ENCODE assay signal across 9 cellular contexts in the genomic region with DNA sequence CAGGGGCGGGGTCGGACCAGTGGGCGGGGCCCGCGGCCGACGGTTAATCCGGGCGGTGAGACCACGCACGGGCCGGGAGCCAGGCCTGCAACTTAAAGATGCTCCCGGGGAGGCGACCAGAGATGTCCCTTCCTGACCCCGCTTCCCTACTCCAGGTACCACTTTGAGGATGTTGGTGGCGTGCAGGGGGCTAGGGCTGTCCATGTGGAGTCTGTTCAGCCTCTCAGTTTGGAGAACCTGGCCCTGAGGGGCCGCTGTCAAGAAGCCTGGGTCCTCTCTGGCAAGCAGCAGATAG. TPM values are rescaled to one million over a fixed set of nuclear protein-coding genes. Genes with fewer than 3 reads are reported as not detected.
DNase-seq lines count a peak whose midpoint lies in the region; ATAC-seq and TF ChIP-seq lines count a peak whose summit lies in the region.
"Had no signal": no experiment of that assay in that cellular context is flagged by ENCODE, and none has a peak within 500 bp of the region (broad histone marks: within the 10 kb centered on the region; RNA-seq: fewer than 3 reads in every experiment).

No MANE protein-coding gene starts in this region.

- H3K27ac Mint-ChIP-seq in CD4-positive, alpha-beta T cell = peak overlapping the region; percentile 95
- peak overlapping the region; percentile 10 for H3K27ac Mint-ChIP-seq in activated naive CD8-positive, alpha-beta T cell

- no peak for TF ChIP-seq EP300 in stomach (IDR thresholded peaks at IDR 0.05)

- no peaks in the 10 kb centered on the region for H3K9me3 ChIP-seq in CD4-positive, alpha-beta T cell (ENCODE audit: control insufficient read depth, low read length)
- H3K9me3 ChIP-seq in stomach = no peaks in the 10 kb centered on the region

- CTCF ChIA-PET in CD4-positive, alpha-beta T cell (lab: Charles Lee) = interaction anchor here (0.6 to 1.4 kb wide), 4 partner anchors 12 to 150 kb away, joined by 3 to 6 read pairs (median 4); partner anchors contain the start of genes CTC1 and PFAS

- H3K36me3 Mint-ChIP-seq in CD4-positive, alpha-beta T cell (ENCODE audit: low read depth) = peaks cover 8% of the 10 kb centered on the region
- peaks cover 6% of the 10 kb centered on the region for H3K36me3 Mint-ChIP-seq in activated naive CD8-positive, alpha-beta T cell

- peak in 1 of 10 experiments; percentile 52 for DNase-seq in CD4-positive, alpha-beta T cell
- DNase-seq in iPS-NIHi7 (ENCODE audit: extremely low spot score) (peak; percentile 86), stomach (no peak), midbrain (lab: John Stamatoyannopoulos, UW) (no peak), AML-193 (lab: John Stamatoyannopoulos, UW) (no peak)
- no peak for DNase-seq in activated CD4-positive, CD25-positive, alpha-beta regulatory T cell treated with anti-CD3 and anti-CD28 coated beads, Interleukin-2, amount 50 U/mL, for 72 hours

- TF ChIP-seq POLR2A in stomach (IDR thresholded peaks at IDR 0.05) = no peak

- peak overlapping the region; percentile 68 to 86 (median 77) for H3K4me3 ChIP-seq in stomach

- WGBS in stomach, 5 donors = 0 to 8% (median 5%) methylated on average over 2 to 17 of the region's 17 CpGs

- peak overlapping the region; percentile 76 for H3K27ac ChIP-seq in CD4-positive, alpha-beta T cell (ENCODE audit: low read depth, low read length)
- H3K27ac ChIP-seq in stomach = peak overlapping the region; percentile 94 to 99 (median 95)

- peaks cover 49% of the 10 kb centered on the region for H3K4me1 Mint-ChIP-seq in CD4-positive, alpha-beta T cell (ENCODE audit: low read depth)
- H3K4me1 Mint-ChIP-seq in activated naive CD8-positive, alpha-beta T cell (ENCODE audit: low read depth) = peaks cover 36% of the 10 kb centered on the region

- ATAC-seq in CD4-positive, alpha-beta T cell (ENCODE audit: poor library complexity) = no peak
- ATAC-seq in HG02970 (IDR thresholded peaks at IDR 0.05; ENCODE audit: low FRiP score, unreplicated experiment) = peak; percentile 56

- H3K9me3 Mint-ChIP-seq in CD4-positive, alpha-beta T cell = no peaks in the 10 kb centered on the region
- no peaks in the 10 kb centered on the region for H3K9me3 Mint-ChIP-seq in activated naive CD8-positive, alpha-beta T cell (ENCODE audit: low read depth)

- peak overlapping the region; percentile 98 for H3K4me3 Mint-ChIP-seq in CD4-positive, alpha-beta T cell
- H3K4me3 Mint-ChIP-seq in activated naive CD8-positive, alpha-beta T cell = peak overlapping the region; percentile 95

- TF ChIP-seq CTCF in CD4-positive, alpha-beta T cell (IDR thresholded peaks at IDR 0.05) = no peak
- no peak for TF ChIP-seq CTCF in stomach (IDR thresholded peaks at IDR 0.05)

- H3K36me3 ChIP-seq in stomach = peaks cover 0 to 10% (median 0%) of the 10 kb centered on the region in 4 donors

- POLR2A ChIA-PET in CD4-positive, alpha-beta T cell (lab: Charles Lee) = interaction anchor here (0.6 to 2.9 kb wide), 17 partner anchors 9 to 1075 kb away, joined by 3 to 51 read pairs (median 3); partner anchors contain the start of genes ALOXE3, BORCS6, CTC1 and KRABD2

- H3K4me1 ChIP-seq in stomach = peaks cover 8 to 59% (median 50%) of the 10 kb centered on the region in 4 donors

- no peaks in the 10 kb centered on the region for H3K27me3 ChIP-seq in CD4-positive, alpha-beta T cell (ENCODE audit: control insufficient read depth, insufficient read depth, low read length)
- H3K27me3 ChIP-seq in stomach = no peaks in the 10 kb centered on the region

- intact Hi-C loops in CD4-positive, alpha-beta T cell (cut with DNase I, micrococcal nuclease) = loop anchor here in 1 of 2 experiments (2.0 to 5.0 kb wide), 2 partner anchors 66 to 97 kb away; partner anchors contain the start of gene BORCS6
- intact Hi-C loops in stomach (cut with DNase I; ENCODE audit: low total_unique reads) = no loop called here

- no peaks in the 10 kb centered on the region for H3K27me3 Mint-ChIP-seq in CD4-positive, alpha-beta T cell
- no peaks in the 10 kb centered on the region for H3K27me3 Mint-ChIP-seq in activated naive CD8-positive, alpha-beta T cell

RNA-seq across cellular contexts. Expression of gene RANGRF, which starts 0.6 kb away (rescaled TPM):
- total RNA-seq in CD4-positive, alpha-beta T cell = 10 to 100 TPM; 23.1 to 24.6 TPM
- 10 to 100 TPM in 1 of 5 donors, 1 to 10 TPM in 3, not detected in 1; 2.9 to 25.4 (median 7.6) TPM for total RNA-seq in stomach
- 10 to 100 TPM; 48.5 to 59.2 (median 54.1) TPM for polyA plus RNA-seq in stomach

RNA-seq across cellular contexts. Expression of gene SLC25A35, which starts 6.2 kb away (rescaled TPM):
- total RNA-seq in CD4-positive, alpha-beta T cell = 1 to 10 TPM; 3.6 to 4.1 TPM
- total RNA-seq in stomach = 10 to 100 TPM in 1 of 5 donors, 1 to 10 TPM in 2, under 1 TPM in 1, not detected in 1; 0.55 to 25.9 (median 4.8) TPM
- polyA plus RNA-seq in stomach = 1 to 10 TPM; 4.0 to 7.3 (median 4.4) TPM

RNA-seq across cellular contexts. Expression of gene ARHGEF15, which starts 21.0 kb away (rescaled TPM):
- total RNA-seq in CD4-positive, alpha-beta T cell = not detected
- total RNA-seq in stomach = 100 to 1,000 TPM in 1 of 5 donors, 10 to 100 TPM in 2, 1 to 10 TPM in 2; 2.4 to 263 (median 11.0) TPM
- 1 to 10 TPM; 2.8 to 5.7 (median 3.8) TPM for polyA plus RNA-seq in stomach
- total RNA-seq: M059J had no signal

RNA-seq across cellular contexts. Expression of gene PFAS, which starts 40.0 kb away (rescaled TPM):
- total RNA-seq in CD4-positive, alpha-beta T cell = 10 to 100 TPM; 22.3 to 23.0 TPM
- total RNA-seq in stomach = 10 to 100 TPM in 4 of 5 donors, 1 to 10 TPM in 1; 5.9 to 68.7 (median 25.3) TPM
- 10 to 100 TPM in 1 of 3 donors, 1 to 10 TPM in 2; 4.6 to 10.2 (median 6.3) TPM for polyA plus RNA-seq in stomach

RNA-seq across cellular contexts. Expression of gene CTC1, which starts 41.2 kb away (rescaled TPM):
- total RNA-seq in CD4-positive, alpha-beta T cell = 100 to 1,000 TPM; 259 to 269 TPM
- 100 to 1,000 TPM in 1 of 5 donors, 10 to 100 TPM in 4; 12.9 to 105 (median 40.1) TPM for total RNA-seq in stomach
- 1 to 10 TPM; 3.7 to 9.9 (median 9.7) TPM for polyA plus RNA-seq in stomach
